In the genomic region with DNA sequence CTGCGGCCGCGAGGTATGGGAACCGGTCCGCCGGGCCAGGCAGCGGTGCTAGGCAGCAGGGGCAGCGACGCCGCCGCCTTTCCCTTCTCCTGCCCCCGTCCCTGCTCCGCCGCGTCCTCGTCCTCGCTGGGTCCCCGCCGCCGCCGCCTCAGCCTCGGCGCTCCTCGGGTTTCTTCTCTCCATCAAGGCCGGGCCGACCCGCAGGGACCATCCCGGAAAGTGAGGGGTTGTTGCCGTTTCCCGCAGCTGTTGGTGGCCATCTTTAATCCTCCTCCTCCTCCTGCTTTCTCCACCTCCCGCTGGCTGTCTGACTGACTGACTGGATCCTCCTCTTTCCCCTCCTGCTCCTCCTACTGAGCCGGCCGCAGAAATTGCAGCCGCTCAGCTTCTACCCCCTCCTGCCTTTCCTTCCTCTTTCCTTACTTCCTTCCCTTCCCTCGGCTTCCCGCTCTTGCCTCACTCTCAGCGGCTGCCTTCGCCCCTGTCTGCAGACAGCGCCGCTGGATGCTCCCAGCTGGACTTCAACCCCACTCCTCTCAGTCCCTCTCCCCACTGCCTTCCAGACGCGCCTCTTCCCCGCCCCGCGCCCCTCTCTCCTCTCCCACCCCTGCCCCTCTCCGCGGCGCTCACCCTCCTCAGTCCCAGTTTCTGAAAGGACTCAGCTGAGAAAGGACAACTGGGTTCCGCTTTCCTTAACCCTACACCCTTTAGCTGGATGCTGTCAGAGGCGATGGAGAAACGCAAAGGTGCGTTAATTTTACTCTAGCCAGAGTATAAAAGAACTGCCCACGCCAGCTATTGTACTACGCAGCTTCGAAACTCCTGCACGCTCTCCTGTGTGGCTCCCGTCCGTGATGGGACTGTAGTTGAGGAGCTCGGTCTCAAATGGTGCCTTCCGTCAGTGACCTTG, we compare ENCODE assay signal across 1 cellular context.
TF ChIP-seq lines count a peak whose summit lies in the region.

A gene with protein sequence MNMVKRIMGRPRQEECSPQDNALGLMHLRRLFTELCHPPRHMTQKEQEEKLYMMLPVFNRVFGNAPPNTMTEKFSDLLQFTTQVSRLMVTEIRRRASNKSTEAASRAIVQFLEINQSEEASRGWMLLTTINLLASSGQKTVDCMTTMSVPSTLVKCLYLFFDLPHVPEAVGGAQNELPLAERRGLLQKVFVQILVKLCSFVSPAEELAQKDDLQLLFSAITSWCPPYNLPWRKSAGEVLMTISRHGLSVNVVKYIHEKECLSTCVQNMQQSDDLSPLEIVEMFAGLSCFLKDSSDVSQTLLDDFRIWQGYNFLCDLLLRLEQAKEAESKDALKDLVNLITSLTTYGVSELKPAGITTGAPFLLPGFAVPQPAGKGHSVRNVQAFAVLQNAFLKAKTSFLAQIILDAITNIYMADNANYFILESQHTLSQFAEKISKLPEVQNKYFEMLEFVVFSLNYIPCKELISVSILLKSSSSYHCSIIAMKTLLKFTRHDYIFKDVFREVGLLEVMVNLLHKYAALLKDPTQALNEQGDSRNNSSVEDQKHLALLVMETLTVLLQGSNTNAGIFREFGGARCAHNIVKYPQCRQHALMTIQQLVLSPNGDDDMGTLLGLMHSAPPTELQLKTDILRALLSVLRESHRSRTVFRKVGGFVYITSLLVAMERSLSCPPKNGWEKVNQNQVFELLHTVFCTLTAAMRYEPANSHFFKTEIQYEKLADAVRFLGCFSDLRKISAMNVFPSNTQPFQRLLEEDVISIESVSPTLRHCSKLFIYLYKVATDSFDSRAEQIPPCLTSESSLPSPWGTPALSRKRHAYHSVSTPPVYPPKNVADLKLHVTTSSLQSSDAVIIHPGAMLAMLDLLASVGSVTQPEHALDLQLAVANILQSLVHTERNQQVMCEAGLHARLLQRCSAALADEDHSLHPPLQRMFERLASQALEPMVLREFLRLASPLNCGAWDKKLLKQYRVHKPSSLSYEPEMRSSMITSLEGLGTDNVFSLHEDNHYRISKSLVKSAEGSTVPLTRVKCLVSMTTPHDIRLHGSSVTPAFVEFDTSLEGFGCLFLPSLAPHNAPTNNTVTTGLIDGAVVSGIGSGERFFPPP (N-terminal part only) (minus strand): TSS at position 309 of the 910 bp plus-strand sequence. CDS start 106,099 bp downstream, outside the sequence.

TF ChIP-seq in HepG2, 621 proteins besides CTCF, POLR2A, EP300 and RAD21 (continued from another document and continues in another):
- TF ChIP-seq, protein P1, sequence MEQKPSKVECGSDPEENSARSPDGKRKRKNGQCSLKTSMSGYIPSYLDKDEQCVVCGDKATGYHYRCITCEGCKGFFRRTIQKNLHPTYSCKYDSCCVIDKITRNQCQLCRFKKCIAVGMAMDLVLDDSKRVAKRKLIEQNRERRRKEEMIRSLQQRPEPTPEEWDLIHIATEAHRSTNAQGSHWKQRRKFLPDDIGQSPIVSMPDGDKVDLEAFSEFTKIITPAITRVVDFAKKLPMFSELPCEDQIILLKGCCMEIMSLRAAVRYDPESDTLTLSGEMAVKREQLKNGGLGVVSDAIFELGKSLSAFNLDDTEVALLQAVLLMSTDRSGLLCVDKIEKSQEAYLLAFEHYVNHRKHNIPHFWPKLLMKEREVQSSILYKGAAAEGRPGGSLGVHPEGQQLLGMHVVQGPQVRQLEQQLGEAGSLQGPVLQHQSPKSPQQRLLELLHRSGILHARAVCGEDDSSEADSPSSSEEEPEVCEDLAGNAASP (CRISPR knock-in tag; IDR thresholded peaks at IDR 0.05; ENCODE audit: borderline replicate concordance) = no peak
- TF ChIP-seq JUN (CRISPR knock-in tag; IDR thresholded peaks at IDR 0.05) (no peak), SALL1 (CRISPR knock-in tag; IDR thresholded peaks at IDR 0.05) (peak; percentile 54; the same call in 1 of the 2 replicates), ZNF7 (CRISPR knock-in tag; IDR thresholded peaks at IDR 0.05) (no peak), ZNF615 (CRISPR knock-in tag; IDR thresholded peaks at IDR 0.05; ENCODE audit: borderline replicate concordance) (no peak), PAF1 (CRISPR knock-in tag; IDR thresholded peaks at IDR 0.05) (no peak), ZNF780A (CRISPR knock-in tag; IDR thresholded peaks at IDR 0.05) (no peak), ZNF234 (CRISPR knock-in tag; conservative IDR thresholded peaks at IDR 0.05) (no peak), ZNF703 (CRISPR knock-in tag; IDR thresholded peaks at IDR 0.05; ENCODE audit: borderline replicate concordance) (no peak), ZMAT3 (CRISPR knock-in tag; conservative IDR thresholded peaks at IDR 0.05) (no peak), SRY (CRISPR knock-in tag; IDR thresholded peaks at IDR 0.05) (no peak), ZFP62 (CRISPR knock-in tag; IDR thresholded peaks at IDR 0.05) (no peak), ZNF619 (CRISPR knock-in tag; IDR thresholded peaks at IDR 0.05) (no peak), ISX (CRISPR knock-in tag; conservative IDR thresholded peaks at IDR 0.05) (no peak), ZNF432 (CRISPR knock-in tag; IDR thresholded peaks at IDR 0.05; ENCODE audit: borderline replicate concordance) (no peak), ZNF660 (CRISPR knock-in tag; IDR thresholded peaks at IDR 0.05; ENCODE audit: borderline replicate concordance, low read depth) (no peak), FOXJ3 (CRISPR knock-in tag; IDR thresholded peaks at IDR 0.05; ENCODE audit: borderline replicate concordance) (no peak), KDM5A (IDR thresholded peaks at IDR 0.05; ENCODE audit: borderline replicate concordance, low read length) (no peak), MXI1 (IDR thresholded peaks at IDR 0.05; ENCODE audit: borderline replicate concordance, low read depth, low read length) (no peak), ZNF317 (CRISPR knock-in tag; IDR thresholded peaks at IDR 0.05) (no peak)
- TF ChIP-seq, protein P2, sequence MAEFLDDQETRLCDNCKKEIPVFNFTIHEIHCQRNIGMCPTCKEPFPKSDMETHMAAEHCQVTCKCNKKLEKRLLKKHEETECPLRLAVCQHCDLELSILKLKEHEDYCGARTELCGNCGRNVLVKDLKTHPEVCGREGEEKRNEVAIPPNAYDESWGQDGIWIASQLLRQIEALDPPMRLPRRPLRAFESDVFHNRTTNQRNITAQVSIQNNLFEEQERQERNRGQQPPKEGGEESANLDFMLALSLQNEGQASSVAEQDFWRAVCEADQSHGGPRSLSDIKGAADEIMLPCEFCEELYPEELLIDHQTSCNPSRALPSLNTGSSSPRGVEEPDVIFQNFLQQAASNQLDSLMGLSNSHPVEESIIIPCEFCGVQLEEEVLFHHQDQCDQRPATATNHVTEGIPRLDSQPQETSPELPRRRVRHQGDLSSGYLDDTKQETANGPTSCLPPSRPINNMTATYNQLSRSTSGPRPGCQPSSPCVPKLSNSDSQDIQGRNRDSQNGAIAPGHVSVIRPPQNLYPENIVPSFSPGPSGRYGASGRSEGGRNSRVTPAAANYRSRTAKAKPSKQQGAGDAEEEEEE (CRISPR knock-in tag; IDR thresholded peaks at IDR 0.05; ENCODE audit: borderline replicate concordance) = no peak
- TF ChIP-seq, protein P3, sequence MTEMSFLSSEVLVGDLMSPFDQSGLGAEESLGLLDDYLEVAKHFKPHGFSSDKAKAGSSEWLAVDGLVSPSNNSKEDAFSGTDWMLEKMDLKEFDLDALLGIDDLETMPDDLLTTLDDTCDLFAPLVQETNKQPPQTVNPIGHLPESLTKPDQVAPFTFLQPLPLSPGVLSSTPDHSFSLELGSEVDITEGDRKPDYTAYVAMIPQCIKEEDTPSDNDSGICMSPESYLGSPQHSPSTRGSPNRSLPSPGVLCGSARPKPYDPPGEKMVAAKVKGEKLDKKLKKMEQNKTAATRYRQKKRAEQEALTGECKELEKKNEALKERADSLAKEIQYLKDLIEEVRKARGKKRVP (CRISPR knock-in tag; IDR thresholded peaks at IDR 0.05) = no peak
- TF ChIP-seq, protein P4, sequence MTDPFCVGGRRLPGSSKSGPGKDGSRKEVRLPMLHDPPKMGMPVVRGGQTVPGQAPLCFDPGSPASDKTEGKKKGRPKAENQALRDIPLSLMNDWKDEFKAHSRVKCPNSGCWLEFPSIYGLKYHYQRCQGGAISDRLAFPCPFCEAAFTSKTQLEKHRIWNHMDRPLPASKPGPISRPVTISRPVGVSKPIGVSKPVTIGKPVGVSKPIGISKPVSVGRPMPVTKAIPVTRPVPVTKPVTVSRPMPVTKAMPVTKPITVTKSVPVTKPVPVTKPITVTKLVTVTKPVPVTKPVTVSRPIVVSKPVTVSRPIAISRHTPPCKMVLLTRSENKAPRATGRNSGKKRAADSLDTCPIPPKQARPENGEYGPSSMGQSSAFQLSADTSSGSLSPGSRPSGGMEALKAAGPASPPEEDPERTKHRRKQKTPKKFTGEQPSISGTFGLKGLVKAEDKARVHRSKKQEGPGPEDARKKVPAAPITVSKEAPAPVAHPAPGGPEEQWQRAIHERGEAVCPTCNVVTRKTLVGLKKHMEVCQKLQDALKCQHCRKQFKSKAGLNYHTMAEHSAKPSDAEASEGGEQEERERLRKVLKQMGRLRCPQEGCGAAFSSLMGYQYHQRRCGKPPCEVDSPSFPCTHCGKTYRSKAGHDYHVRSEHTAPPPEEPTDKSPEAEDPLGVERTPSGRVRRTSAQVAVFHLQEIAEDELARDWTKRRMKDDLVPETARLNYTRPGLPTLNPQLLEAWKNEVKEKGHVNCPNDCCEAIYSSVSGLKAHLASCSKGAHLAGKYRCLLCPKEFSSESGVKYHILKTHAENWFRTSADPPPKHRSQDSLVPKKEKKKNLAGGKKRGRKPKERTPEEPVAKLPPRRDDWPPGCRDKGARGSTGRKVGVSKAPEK (CRISPR knock-in tag; IDR thresholded peaks at IDR 0.05; ENCODE audit: borderline replicate concordance) = peak; percentile 92
- TF ChIP-seq, protein P5, sequence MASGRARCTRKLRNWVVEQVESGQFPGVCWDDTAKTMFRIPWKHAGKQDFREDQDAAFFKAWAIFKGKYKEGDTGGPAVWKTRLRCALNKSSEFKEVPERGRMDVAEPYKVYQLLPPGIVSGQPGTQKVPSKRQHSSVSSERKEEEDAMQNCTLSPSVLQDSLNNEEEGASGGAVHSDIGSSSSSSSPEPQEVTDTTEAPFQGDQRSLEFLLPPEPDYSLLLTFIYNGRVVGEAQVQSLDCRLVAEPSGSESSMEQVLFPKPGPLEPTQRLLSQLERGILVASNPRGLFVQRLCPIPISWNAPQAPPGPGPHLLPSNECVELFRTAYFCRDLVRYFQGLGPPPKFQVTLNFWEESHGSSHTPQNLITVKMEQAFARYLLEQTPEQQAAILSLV (CRISPR knock-in tag; IDR thresholded peaks at IDR 0.05; ENCODE audit: borderline replicate concordance) = no peak
- TF ChIP-seq, protein P6, sequence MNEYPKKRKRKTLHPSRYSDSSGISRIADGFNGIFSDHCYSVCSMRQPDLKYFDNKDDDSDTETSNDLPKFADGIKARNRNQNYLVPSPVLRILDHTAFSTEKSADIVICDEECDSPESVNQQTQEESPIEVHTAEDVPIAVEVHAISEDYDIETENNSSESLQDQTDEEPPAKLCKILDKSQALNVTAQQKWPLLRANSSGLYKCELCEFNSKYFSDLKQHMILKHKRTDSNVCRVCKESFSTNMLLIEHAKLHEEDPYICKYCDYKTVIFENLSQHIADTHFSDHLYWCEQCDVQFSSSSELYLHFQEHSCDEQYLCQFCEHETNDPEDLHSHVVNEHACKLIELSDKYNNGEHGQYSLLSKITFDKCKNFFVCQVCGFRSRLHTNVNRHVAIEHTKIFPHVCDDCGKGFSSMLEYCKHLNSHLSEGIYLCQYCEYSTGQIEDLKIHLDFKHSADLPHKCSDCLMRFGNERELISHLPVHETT (CRISPR knock-in tag; conservative IDR thresholded peaks at IDR 0.05) = no peak
- TF ChIP-seq, protein P7, sequence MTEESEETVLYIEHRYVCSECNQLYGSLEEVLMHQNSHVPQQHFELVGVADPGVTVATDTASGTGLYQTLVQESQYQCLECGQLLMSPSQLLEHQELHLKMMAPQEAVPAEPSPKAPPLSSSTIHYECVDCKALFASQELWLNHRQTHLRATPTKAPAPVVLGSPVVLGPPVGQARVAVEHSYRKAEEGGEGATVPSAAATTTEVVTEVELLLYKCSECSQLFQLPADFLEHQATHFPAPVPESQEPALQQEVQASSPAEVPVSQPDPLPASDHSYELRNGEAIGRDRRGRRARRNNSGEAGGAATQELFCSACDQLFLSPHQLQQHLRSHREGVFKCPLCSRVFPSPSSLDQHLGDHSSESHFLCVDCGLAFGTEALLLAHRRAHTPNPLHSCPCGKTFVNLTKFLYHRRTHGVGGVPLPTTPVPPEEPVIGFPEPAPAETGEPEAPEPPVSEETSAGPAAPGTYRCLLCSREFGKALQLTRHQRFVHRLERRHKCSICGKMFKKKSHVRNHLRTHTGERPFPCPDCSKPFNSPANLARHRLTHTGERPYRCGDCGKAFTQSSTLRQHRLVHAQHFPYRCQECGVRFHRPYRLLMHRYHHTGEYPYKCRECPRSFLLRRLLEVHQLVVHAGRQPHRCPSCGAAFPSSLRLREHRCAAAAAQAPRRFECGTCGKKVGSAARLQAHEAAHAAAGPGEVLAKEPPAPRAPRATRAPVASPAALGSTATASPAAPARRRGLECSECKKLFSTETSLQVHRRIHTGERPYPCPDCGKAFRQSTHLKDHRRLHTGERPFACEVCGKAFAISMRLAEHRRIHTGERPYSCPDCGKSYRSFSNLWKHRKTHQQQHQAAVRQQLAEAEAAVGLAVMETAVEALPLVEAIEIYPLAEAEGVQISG (CRISPR knock-in tag; IDR thresholded peaks at IDR 0.05) = peak; percentile 48
- TF ChIP-seq, protein P8, sequence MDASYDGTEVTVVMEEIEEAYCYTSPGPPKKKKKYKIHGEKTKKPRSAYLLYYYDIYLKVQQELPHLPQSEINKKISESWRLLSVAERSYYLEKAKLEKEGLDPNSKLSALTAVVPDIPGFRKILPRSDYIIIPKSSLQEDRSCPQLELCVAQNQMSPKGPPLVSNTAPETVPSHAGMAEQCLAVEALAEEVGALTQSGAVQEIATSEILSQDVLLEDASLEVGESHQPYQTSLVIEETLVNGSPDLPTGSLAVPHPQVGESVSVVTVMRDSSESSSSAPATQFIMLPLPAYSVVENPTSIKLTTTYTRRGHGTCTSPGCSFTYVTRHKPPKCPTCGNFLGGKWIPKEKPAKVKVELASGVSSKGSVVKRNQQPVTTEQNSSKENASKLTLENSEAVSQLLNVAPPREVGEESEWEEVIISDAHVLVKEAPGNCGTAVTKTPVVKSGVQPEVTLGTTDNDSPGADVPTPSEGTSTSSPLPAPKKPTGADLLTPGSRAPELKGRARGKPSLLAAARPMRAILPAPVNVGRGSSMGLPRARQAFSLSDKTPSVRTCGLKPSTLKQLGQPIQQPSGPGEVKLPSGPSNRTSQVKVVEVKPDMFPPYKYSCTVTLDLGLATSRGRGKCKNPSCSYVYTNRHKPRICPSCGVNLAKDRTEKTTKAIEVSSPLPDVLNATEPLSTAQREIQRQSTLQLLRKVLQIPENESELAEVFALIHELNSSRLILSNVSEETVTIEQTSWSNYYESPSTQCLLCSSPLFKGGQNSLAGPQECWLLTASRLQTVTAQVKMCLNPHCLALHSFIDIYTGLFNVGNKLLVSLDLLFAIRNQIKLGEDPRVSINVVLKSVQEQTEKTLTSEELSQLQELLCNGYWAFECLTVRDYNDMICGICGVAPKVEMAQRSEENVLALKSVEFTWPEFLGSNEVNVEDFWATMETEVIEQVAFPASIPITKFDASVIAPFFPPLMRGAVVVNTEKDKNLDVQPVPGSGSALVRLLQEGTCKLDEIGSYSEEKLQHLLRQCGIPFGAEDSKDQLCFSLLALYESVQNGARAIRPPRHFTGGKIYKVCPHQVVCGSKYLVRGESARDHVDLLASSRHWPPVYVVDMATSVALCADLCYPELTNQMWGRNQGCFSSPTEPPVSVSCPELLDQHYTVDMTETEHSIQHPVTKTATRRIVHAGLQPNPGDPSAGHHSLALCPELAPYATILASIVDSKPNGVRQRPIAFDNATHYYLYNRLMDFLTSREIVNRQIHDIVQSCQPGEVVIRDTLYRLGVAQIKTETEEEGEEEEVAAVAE (CRISPR knock-in tag; IDR thresholded peaks at IDR 0.05; ENCODE audit: borderline replicate concordance) = no peak
- TF ChIP-seq, protein P9, sequence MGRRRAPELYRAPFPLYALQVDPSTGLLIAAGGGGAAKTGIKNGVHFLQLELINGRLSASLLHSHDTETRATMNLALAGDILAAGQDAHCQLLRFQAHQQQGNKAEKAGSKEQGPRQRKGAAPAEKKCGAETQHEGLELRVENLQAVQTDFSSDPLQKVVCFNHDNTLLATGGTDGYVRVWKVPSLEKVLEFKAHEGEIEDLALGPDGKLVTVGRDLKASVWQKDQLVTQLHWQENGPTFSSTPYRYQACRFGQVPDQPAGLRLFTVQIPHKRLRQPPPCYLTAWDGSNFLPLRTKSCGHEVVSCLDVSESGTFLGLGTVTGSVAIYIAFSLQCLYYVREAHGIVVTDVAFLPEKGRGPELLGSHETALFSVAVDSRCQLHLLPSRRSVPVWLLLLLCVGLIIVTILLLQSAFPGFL (CRISPR knock-in tag; IDR thresholded peaks at IDR 0.05) = no peak
